ENCODE assay signal across 17 cellular contexts in the genomic region with DNA sequence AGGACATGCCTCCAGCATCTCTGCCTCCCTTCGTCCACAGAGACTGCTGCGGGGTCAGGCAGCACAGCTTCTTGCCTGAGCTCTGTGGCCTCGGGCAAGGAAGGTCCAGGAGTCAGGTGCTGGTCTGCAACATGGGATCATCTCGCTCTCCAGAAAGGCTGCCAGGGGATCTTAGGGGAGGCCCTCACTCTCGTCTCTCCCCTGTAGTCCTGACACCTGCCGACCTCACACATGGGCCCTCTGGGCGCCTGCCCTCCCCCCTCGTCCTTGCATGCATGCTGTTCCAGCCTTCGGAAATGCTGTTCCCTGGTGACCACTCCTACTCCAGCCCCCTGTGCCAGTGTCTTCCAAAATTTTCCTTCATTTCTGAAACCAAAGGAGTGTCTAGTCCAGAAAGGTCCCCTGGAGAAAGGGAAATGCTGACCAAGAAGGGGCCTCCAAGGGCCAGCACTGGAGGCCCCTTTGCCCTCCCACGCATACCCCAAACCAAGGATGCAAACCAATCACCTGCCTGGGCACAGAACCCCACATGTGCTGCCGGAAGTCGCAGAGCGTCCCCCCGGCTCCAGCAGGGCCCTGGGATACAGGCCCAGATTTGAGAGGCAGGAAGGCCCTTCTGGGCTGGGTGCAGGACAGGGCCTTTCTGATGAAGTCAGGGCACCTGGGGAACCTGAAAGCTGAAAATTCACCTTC. TPM values are rescaled to one million over a fixed set of nuclear protein-coding genes. Genes with fewer than 3 reads are reported as not detected.
DNase-seq lines count a peak whose midpoint lies in the region; ATAC-seq and TF ChIP-seq lines count a peak whose summit lies in the region.
"Had no signal": no experiment of that assay in that cellular context is flagged by ENCODE, and none has a peak within 500 bp of the region (broad histone marks: within the 10 kb centered on the region; RNA-seq: fewer than 3 reads in every experiment).

No MANE protein-coding gene starts in this region.

- no peaks in the 10 kb centered on the region for H3K27me3 ChIP-seq in AG04450 (ENCODE audit: control insufficient read depth, insufficient read depth, low read length)
- peaks cover 0 to 17% (median 0%) of the 10 kb centered on the region in 4 donors for H3K27me3 ChIP-seq in esophagus muscularis mucosa
- no peaks in the 10 kb centered on the region for H3K27me3 ChIP-seq in osteoblast (ENCODE audit: insufficient read depth, low read length)
- H3K27me3 ChIP-seq: thyroid gland had no signal

- no peak for TF ChIP-seq POLR2A in esophagus muscularis mucosa (IDR thresholded peaks at IDR 0.05; ENCODE audit: low read depth)

- H3K4me3 ChIP-seq in AG04450 (ENCODE audit: low read depth, low read length) (no peak overlapping the region), esophagus muscularis mucosa (no peak overlapping the region), osteoblast (ENCODE audit: insufficient read depth, low read length) (no peak overlapping the region)
- H3K4me3 ChIP-seq: lung, thyroid gland had no signal

- H3K27ac Mint-ChIP-seq in HFFc6 (peak overlapping the region; percentile 66), progenitor cell of endocrine pancreas (no peak overlapping the region)
- H3K27ac Mint-ChIP-seq: activated CD4-positive, alpha-beta T cell treated with anti-CD3 and anti-CD28 coated beads for 36 hours; activated CD8-positive, alpha-beta memory T cell treated with anti-CD3 and anti-CD28 coated beads, Interleukin-2, amount 10 ng/mL, durations not matched to agents 7 days and 5 days; CD8-positive, alpha-beta memory T cell; stimulated activated memory B cell treated with anti-CD40 and anti-IgM and Interleukin-4, amounts not matched to agents 10 μg/mL and 1 μg/mL and 100 μg/mL, for 72 hours had no signal

- H3K4me1 Mint-ChIP-seq in HFFc6 (ENCODE audit: low read depth), result peaks cover 31% of the 10 kb centered on the region
- peaks cover 3% of the 10 kb centered on the region for H3K4me1 Mint-ChIP-seq in progenitor cell of endocrine pancreas (ENCODE audit: low read depth)
- H3K4me1 Mint-ChIP-seq: stimulated activated memory B cell treated with anti-CD40 and anti-IgM and Interleukin-4, amounts not matched to agents 10 μg/mL and 1 μg/mL and 100 μg/mL, for 72 hours had no signal

- peak overlapping the region; percentile 50 for H2AFZ ChIP-seq in osteoblast (ENCODE audit: low read length)

- peaks cover 36 to 77% (median 45%) of the 10 kb centered on the region in 4 donors for H3K4me1 ChIP-seq in esophagus muscularis mucosa
- H3K4me1 ChIP-seq in osteoblast (ENCODE audit: insufficient read depth, low read length), result peaks cover 49% of the 10 kb centered on the region

- no peak overlapping the region for H3K4me3 Mint-ChIP-seq in HFFc6
- no peak overlapping the region for H3K4me3 Mint-ChIP-seq in progenitor cell of endocrine pancreas (ENCODE audit: low read depth)
- H3K4me3 Mint-ChIP-seq: activated CD4-positive, alpha-beta T cell treated with anti-CD3 and anti-CD28 coated beads for 36 hours; activated CD8-positive, alpha-beta memory T cell treated with anti-CD3 and anti-CD28 coated beads, Interleukin-2, amount 10 ng/mL, durations not matched to agents 7 days and 5 days; CD8-positive, alpha-beta memory T cell; stimulated activated memory B cell treated with anti-CD40 and anti-IgM and Interleukin-4, amounts not matched to agents 10 μg/mL and 1 μg/mL and 100 μg/mL, for 72 hours had no signal

- CTCF ChIA-PET in AG04450 (lab: Charles Lee), result interaction anchor here (1.6 kb wide), 1 partner anchor 53 kb away, joined by 8 read pairs; no protein-coding TSS in a partner anchor

- H3K4me2 ChIP-seq in osteoblast (ENCODE audit: insufficient read depth, low read length), result no peak overlapping the region

- 0 out of 2 replicates have a peak, but pooled peaks cover 4% of the 10 kb centered on the region for H3K36me3 Mint-ChIP-seq in HFFc6 (ENCODE audit: low read depth)
- no peaks in the 10 kb centered on the region for H3K36me3 Mint-ChIP-seq in progenitor cell of endocrine pancreas (ENCODE audit: insufficient read depth)
- H3K36me3 Mint-ChIP-seq: activated CD8-positive, alpha-beta memory T cell treated with anti-CD3 and anti-CD28 coated beads, Interleukin-2, amount 10 ng/mL, durations not matched to agents 7 days and 5 days; CD8-positive, alpha-beta memory T cell; stimulated activated memory B cell treated with anti-CD40 and anti-IgM and Interleukin-4, amounts not matched to agents 10 μg/mL and 1 μg/mL and 100 μg/mL, for 72 hours had no signal

- peaks cover 10% of the 10 kb centered on the region; the same call in 1 of the 2 replicates for H3K9me3 Mint-ChIP-seq in HFFc6
- H3K9me3 Mint-ChIP-seq in progenitor cell of endocrine pancreas (ENCODE audit: low read depth), result peaks cover 3% of the 10 kb centered on the region
- H3K9me3 Mint-ChIP-seq: CD8-positive, alpha-beta memory T cell; stimulated activated memory B cell treated with anti-CD40 and anti-IgM and Interleukin-4, amounts not matched to agents 10 μg/mL and 1 μg/mL and 100 μg/mL, for 72 hours had no signal

- DNase-seq in AG04450 (ENCODE audit: low read depth, low spot score) (no peak), HFFc6 (no peak), esophagus muscularis mucosa (ENCODE audit: extremely low spot score) (no peak), osteoblast (ENCODE audit: insufficient read length, low spot score, missing footprints) (peak; percentile 77), progenitor cell of endocrine pancreas (ENCODE audit: low spot score, unreplicated experiment) (no peak), OCI-M2 (lab: John Stamatoyannopoulos, UW; ENCODE audit: unreplicated experiment) (no peak), DMS114 treated with DMSO at 0.1 percent for 48 hours (lab: John Stamatoyannopoulos, UW; ENCODE audit: unreplicated experiment) (no peak)
- DNase-seq: activated CD4-positive, alpha-beta T cell treated with anti-CD3 and anti-CD28 coated beads for 36 hours; activated CD8-positive, alpha-beta memory T cell treated with anti-CD3 and anti-CD28 coated beads, Interleukin-2, amount 10 ng/mL, durations not matched to agents 7 days and 5 days; NCI-H1694 treated with DMSO at 0.1 percent for 48 hours; stimulated activated CD4-positive, alpha-beta T cell treated with anti-CD3 and anti-CD28 coated beads, Interleukin-15, amount 100 ng/mL, for 24 hours had no signal

- no peak for TF ChIP-seq CTCF in AG04450 (IDR thresholded peaks at IDR 0.05; ENCODE audit: low read depth, low read length)
- TF ChIP-seq CTCF in HFFc6 (IDR thresholded peaks at IDR 0.05), result no peak
- TF ChIP-seq CTCF in esophagus muscularis mucosa (IDR thresholded peaks at IDR 0.05), result no peak
- TF ChIP-seq CTCF in osteoblast (IDR thresholded peaks at IDR 0.05; ENCODE audit: extremely low read depth, low read depth, low read length), result no peak
- TF ChIP-seq CTCF in progenitor cell of endocrine pancreas (IDR thresholded peaks at IDR 0.05; ENCODE audit: unreplicated experiment), result no peak

- H4K20me1 ChIP-seq in osteoblast (ENCODE audit: insufficient read depth, low read length), result no peaks in the 10 kb centered on the region

- peaks cover 24% of the 10 kb centered on the region for H3K9me3 ChIP-seq in AG04450 (ENCODE audit: control insufficient read depth, insufficient read depth, low read length)
- H3K9me3 ChIP-seq in esophagus muscularis mucosa, result no peaks in the 10 kb centered on the region
- no peaks in the 10 kb centered on the region for H3K9me3 ChIP-seq in osteoblast (ENCODE audit: low read depth, low read length)
- H3K9me3 ChIP-seq: thyroid gland had no signal

- H3K27me3 Mint-ChIP-seq in HFFc6 (ENCODE audit: insufficient read depth) (peaks cover 4% of the 10 kb centered on the region), progenitor cell of endocrine pancreas (peaks cover 17% of the 10 kb centered on the region)

- POLR2A ChIA-PET in AG04450 (lab: Yijun Ruan, JAX), result interaction anchor here (1.0 to 2.5 kb wide), 3 partner anchors 23 to 52 kb away, joined by 3 to 14 read pairs (median 8); no protein-coding TSS in a partner anchor

- 91% methylated on average over 12 of the region's 14 CpGs for WGBS in esophagus muscularis mucosa

- H3K27ac ChIP-seq in AG04450 (ENCODE audit: low read depth, low read length) (peak overlapping the region; percentile 93), esophagus muscularis mucosa (replicated peaks in 1 of 4) (peak overlapping the region in 3 of 4 donors; percentile 68 to 77 (median 74)), osteoblast (ENCODE audit: low read depth, low read length) (peak overlapping the region; percentile 95)

- intact Hi-C loops in esophagus muscularis mucosa (cut with DNase I), result no loop called here

- H3K79me2 ChIP-seq in osteoblast (ENCODE audit: insufficient read depth, low read length), result no peaks in the 10 kb centered on the region

- TF ChIP-seq EP300 in esophagus muscularis mucosa (IDR thresholded peaks at IDR 0.05), result no peak

- no peak for ATAC-seq in HG02610 (IDR thresholded peaks at IDR 0.05; ENCODE audit: unreplicated experiment)
- ATAC-seq: activated CD4-positive, alpha-beta T cell treated with anti-CD3 and anti-CD28 coated beads for 36 hours; activated CD8-positive, alpha-beta memory T cell treated with anti-CD3 and anti-CD28 coated beads, Interleukin-2, amount 10 ng/mL, durations not matched to agents 7 days and 5 days; SK-N-SH treated with all-trans-retinoic acid at 6 μM for 48 hours had no signal

- H3K36me3 ChIP-seq in esophagus muscularis mucosa (no peaks in the 10 kb centered on the region), osteoblast (ENCODE audit: insufficient read depth, low read length) (no peaks in the 10 kb centered on the region)
- H3K36me3 ChIP-seq: thyroid gland had no signal

RNA-seq across cellular contexts. Expression of gene IGF2, which starts 41.0 kb away (rescaled TPM):
- polyA plus RNA-seq in AG04450 (2011; rRNA removed), result 16.6 and 30.8 TPM in 2 replicates
- 38.9 and 48.3 TPM in 2 replicates for polyA minus RNA-seq in AG04450 (2011; rRNA and poly(A)+ RNA removed)
- 1 to 10 TPM in 5 of 6 experiments, under 1 TPM in 1; 0.90 to 2.6 (median 2.0) TPM for total RNA-seq in HFFc6 (2021; fragmentation: NEBNext Ultra II Directional; extraction: Animal tissue kit (Norgen Biotek cat#: 25700))
- total RNA-seq in esophagus muscularis mucosa (10 to 100 TPM; 25.5 to 59.6 (median 33.0) TPM), osteoblast (53.9 and 68.8 TPM in 2 replicates), progenitor cell of endocrine pancreas (4,678 and 5,100 TPM in 2 replicates)
- polyA plus RNA-seq: CD8-positive, alpha-beta memory T cell had no signal

Comparison
In these comparisons a context has a peak if more than half of its experiments do, and no peak if none do; other contexts are left out.
1. RNA of gene IGF2, which starts 41.0 kb away (total RNA-seq): 4,678 to 5,100 TPM in progenitor cell of endocrine pancreas; 53.9 to 68.8 TPM in osteoblast, 25.5 to 59.6 TPM in esophagus muscularis mucosa and 0.90 to 2.6 TPM in HFFc6; every median in the first group is over 10 times any median in the second.
2. Peak in every context shown above with its lines, with median percentiles within 50 percentile points of each other: H3K27ac ChIP-seq.